Comparison of ENCODE assay signal across 14 cellular contexts in genomic region chr6:26260110-26260637, GRCh38.
"Had no signal": no experiment of that assay in that cellular context is flagged by ENCODE, and none has a peak within 500 bp of the region (broad histone marks: within the 10 kb centered on the region; RNA-seq: fewer than 3 reads in every experiment).

No MANE protein-coding gene starts in this region.

- H3K27ac Mint-ChIP-seq: activated naive CD8-positive, alpha-beta T cell; activated T-cell treated with anti-CD3 and anti-CD28 coated beads, Interleukin-2, amount 50 U/mL, for 72 hours; T-helper 1 cell treated with Interleukin-12 subunit alpha and Interleukin-12 subunit beta and Interleukin-4 antibody, amounts not matched to agents 30 μg/mL and 1 μg/mL, for 36 hours had no signal

- H3K4me3 Mint-ChIP-seq: activated naive CD8-positive, alpha-beta T cell; activated T-cell treated with anti-CD3 and anti-CD28 coated beads, Interleukin-2, amount 50 U/mL, for 72 hours; naive thymus-derived CD4-positive, alpha-beta T cell; T-helper 1 cell treated with Interleukin-12 subunit alpha and Interleukin-12 subunit beta and Interleukin-4 antibody, amounts not matched to agents 30 μg/mL and 1 μg/mL, for 36 hours had no signal

- H3K27me3 Mint-ChIP-seq: activated naive CD8-positive, alpha-beta T cell; naive thymus-derived CD4-positive, alpha-beta T cell had no signal

- H3K36me3 ChIP-seq: pancreas had no signal

- H3K9me3 Mint-ChIP-seq: activated T-cell treated with anti-CD3 and anti-CD28 coated beads, Interleukin-2, amount 50 U/mL, for 72 hours; naive thymus-derived CD4-positive, alpha-beta T cell; T-helper 1 cell treated with Interleukin-12 subunit alpha and Interleukin-12 subunit beta and Interleukin-4 antibody, amounts not matched to agents 30 μg/mL and 1 μg/mL, for 36 hours had no signal

- DNase-seq: activated gamma-delta T cell; activated T-cell treated with anti-CD3 and anti-CD28 coated beads, Interleukin-2, amount 50 U/mL, for 72 hours; cerebellar nuclear complex; effector memory CD4-positive, alpha-beta T cell; mesenchymal stem cell; naive thymus-derived CD4-positive, alpha-beta T cell; pancreas; stimulated activated CD8-positive, alpha-beta memory T cell treated with anti-CD3 and anti-CD28 coated beads, Interleukin-4, amount 100 ng/mL, for 48 hours; stimulated activated naive CD4-positive, alpha-beta T cell had no signal

- H3K9me3 ChIP-seq: neutrophil, pancreas had no signal

- H3K27ac ChIP-seq: pancreas had no signal

- H3K4me3 ChIP-seq: pancreas had no signal

- ATAC-seq: activated CD4-positive, CD25-positive, alpha-beta regulatory T cell treated with anti-CD3 and anti-CD28 coated beads, Interleukin-2, amount 50 U/mL, for 24 hours; activated T-cell treated with anti-CD3 and anti-CD28 coated beads, Interleukin-2, amount 50 U/mL, for 72 hours; naive thymus-derived CD4-positive, alpha-beta T cell; pancreas; sciatic nerve had no signal

- H3K27me3 ChIP-seq: neutrophil had no signal
